ENCODE assay signal across 1 cellular context in genomic region chr7:42617071-42617705, GRCh38.
TF ChIP-seq lines count a peak whose summit lies in the region.

No MANE protein-coding gene starts in this region.

TF ChIP-seq in K562, 482 proteins besides CTCF, POLR2A, EP300 and RAD21 (continued from another document):
- TF ChIP-seq CTCFL (IDR thresholded peaks at IDR 0.05; ENCODE audit: borderline replicate concordance, insufficient read depth, low read depth, low read length, poor library complexity, severe bottlenecking) (no peak), ZBTB12 (CRISPR knock-in tag; IDR thresholded peaks at IDR 0.05) (no peak), TARDBP (IDR thresholded peaks at IDR 0.05) (no peak), FOXP4 (CRISPR knock-in tag; IDR thresholded peaks at IDR 0.05; ENCODE audit: borderline replicate concordance) (no peak), ZNF518B (CRISPR knock-in tag; IDR thresholded peaks at IDR 0.05) (no peak), ARID2 (IDR thresholded peaks at IDR 0.05) (no peak)
